ENCODE assay signal across 8 cellular contexts in the genomic region with DNA sequence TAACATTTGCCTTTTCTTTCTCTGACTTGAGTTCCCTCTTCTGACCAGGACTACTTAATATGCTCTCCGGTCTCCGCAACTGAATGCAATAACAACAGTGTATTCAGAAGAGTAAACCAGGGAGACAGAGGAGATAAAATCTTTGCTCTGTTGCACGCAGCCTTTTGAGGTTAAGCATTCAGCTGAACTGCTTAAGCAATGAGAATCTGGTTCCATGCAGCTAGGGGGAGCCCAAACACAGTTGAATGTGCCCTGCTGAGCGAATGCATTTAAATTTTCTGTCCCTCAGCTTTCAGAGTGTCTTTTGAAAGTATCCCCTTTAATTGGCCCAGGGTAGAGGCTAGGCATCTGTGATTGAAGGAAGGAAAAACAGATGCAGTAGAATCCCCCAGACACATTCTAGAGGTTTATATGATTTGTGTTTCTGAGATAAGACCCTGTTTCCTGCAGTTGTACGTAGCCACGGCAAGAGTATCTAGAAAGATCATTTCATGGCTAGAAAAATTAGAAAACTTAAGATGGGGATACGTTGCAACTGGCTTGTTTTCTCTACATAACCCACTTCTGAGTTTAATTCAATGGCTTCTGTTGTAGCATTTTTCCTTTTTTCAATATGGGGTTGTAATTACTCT.
A peak's percentile ranks its signal among the peaks of the same experiment; 100 is the strongest.
DNase-seq lines count a peak whose midpoint lies in the region; ATAC-seq and TF ChIP-seq lines count a peak whose summit lies in the region.

No MANE protein-coding gene starts in this region.

- peak; percentile 65 for ATAC-seq in HG02678 (IDR thresholded peaks at IDR 0.05; ENCODE audit: unreplicated experiment)

- no peak overlapping the region for H2BK15ac ChIP-seq in mesenchymal stem cell (ENCODE audit: low read depth, poor library complexity, severe bottlenecking)

- no peak overlapping the region for H3K9ac ChIP-seq in endodermal cell (ENCODE audit: extremely low read depth, low read length, poor library complexity, severe bottlenecking)
- H3K9ac ChIP-seq in mesenchymal stem cell (ENCODE audit: low read length): peak overlapping the region; percentile 68

- intact Hi-C loops in uterus (cut with DNase I; ENCODE audit: low total_unique reads): no loop called here

- H4K8ac ChIP-seq in mesenchymal stem cell (ENCODE audit: low read length): no peak overlapping the region

- H3K9me3 Mint-ChIP-seq in endodermal cell: no peaks in the 10 kb centered on the region

- no peak overlapping the region for H3K18ac ChIP-seq in mesenchymal stem cell (ENCODE audit: low read depth in 1 of 2, low read length in 2 of 2)

- no peak overlapping the region for H2AFZ ChIP-seq in mesenchymal stem cell (ENCODE audit: low read depth, low read length)

- no peak overlapping the region for H2AK5ac ChIP-seq in mesenchymal stem cell (ENCODE audit: low read length, severe bottlenecking)

- H2BK5ac ChIP-seq in mesenchymal stem cell (ENCODE audit: low read depth, low read length, poor library complexity, severe bottlenecking): no peak overlapping the region

- DNase-seq in AG08395 (ENCODE audit: low spot score) (peak; percentile 55), NAMALWA (ENCODE audit: low spot score) (peak; percentile 65), SK-N-DZ (ENCODE audit: low spot score) (peak; percentile 86), endodermal cell (peak; percentile 88), mesenchymal stem cell (peak; percentile 89), uterus (peak; percentile 48 to 53)

- H3K9me3 ChIP-seq in endodermal cell (ENCODE audit: control insufficient read depth, low read length) (no peaks in the 10 kb centered on the region), mesenchymal stem cell (ENCODE audit: control insufficient read depth, low read length) (no peaks in the 10 kb centered on the region), uterus (no peaks in the 10 kb centered on the region)

- TF ChIP-seq POLR2A in uterus (IDR thresholded peaks at IDR 0.05): no peak

- no peak overlapping the region for H3K14ac ChIP-seq in mesenchymal stem cell (ENCODE audit: low read length in 2 of 2)

- H3K4me1 ChIP-seq in endodermal cell (ENCODE audit: control insufficient read depth, insufficient read depth, low read length) (no peaks in the 10 kb centered on the region), mesenchymal stem cell (ENCODE audit: control insufficient read depth, insufficient read depth, low read depth, low read length) (peaks cover 3% of the 10 kb centered on the region), uterus (no peaks in the 10 kb centered on the region)

- 50 to 53% methylated on average over 7 of the region's 7 CpGs for WGBS in endodermal cell (ENCODE audit: insufficient coverage in 1 of 2, insufficient read length in 1 of 2), 2 experiments
- WGBS in mesenchymal stem cell: 22% methylated on average over 6 of the region's 7 CpGs

- H4K91ac ChIP-seq in mesenchymal stem cell (ENCODE audit: low read length): no peak overlapping the region

- no peak overlapping the region for H3K4me3 Mint-ChIP-seq in endodermal cell

- H3K36me3 ChIP-seq in endodermal cell (ENCODE audit: control insufficient read depth, insufficient read depth, low read length): no peaks in the 10 kb centered on the region
- H3K36me3 ChIP-seq in mesenchymal stem cell (ENCODE audit: control insufficient read depth in 1 of 2, insufficient read depth in 2 of 2, low read depth in 1 of 2, low read length in 2 of 2): no peaks in the 10 kb centered on the region
- H3K36me3 ChIP-seq in uterus: no peaks in the 10 kb centered on the region

- H2BK12ac ChIP-seq in mesenchymal stem cell (ENCODE audit: low read length in 2 of 2): no peak overlapping the region

- H3K23ac ChIP-seq in mesenchymal stem cell (ENCODE audit: low read length in 2 of 2): no peak overlapping the region

- no peaks in the 10 kb centered on the region for H3K79me1 ChIP-seq in mesenchymal stem cell (replicated peaks; ENCODE audit: low read length, poor library complexity, severe bottlenecking)

- no peak overlapping the region for H3K4me3 ChIP-seq in endodermal cell (ENCODE audit: low read length)
- no peak overlapping the region for H3K4me3 ChIP-seq in mesenchymal stem cell (ENCODE audit: insufficient read depth in 1 of 2, low read depth in 1 of 2, low read length in 2 of 2)
- no peak overlapping the region for H3K4me3 ChIP-seq in uterus

- H3K27ac Mint-ChIP-seq in endodermal cell: no peak overlapping the region

- TF ChIP-seq CTCF in GM12872 (IDR thresholded peaks at IDR 0.05; ENCODE audit: insufficient read depth, low read depth, low read length) (peak; percentile 85), endodermal cell (conservative IDR thresholded peaks at IDR 0.05) (peak; percentile 90), uterus (IDR thresholded peaks at IDR 0.05) (peak; percentile 48 to 66 (median 56))

- H3K36me3 Mint-ChIP-seq in endodermal cell (ENCODE audit: low read depth): no peaks in the 10 kb centered on the region

- H2BK120ac ChIP-seq in mesenchymal stem cell (ENCODE audit: low read depth, low read length): no peak overlapping the region

- no peak overlapping the region for H3K4me2 ChIP-seq in mesenchymal stem cell (ENCODE audit: low read length, poor library complexity, severe bottlenecking)

- no peaks in the 10 kb centered on the region for H3K27me3 Mint-ChIP-seq in endodermal cell (ENCODE audit: insufficient read depth)

- H3K27me3 ChIP-seq in endodermal cell (ENCODE audit: control insufficient read depth, insufficient read depth, low read length, poor library complexity, severe bottlenecking) (no peaks in the 10 kb centered on the region), mesenchymal stem cell (ENCODE audit: control insufficient read depth in 1 of 2, insufficient read depth in 1 of 2, low read length in 2 of 2) (no peaks in the 10 kb centered on the region), uterus (no peaks in the 10 kb centered on the region)

- H3K4ac ChIP-seq in mesenchymal stem cell (ENCODE audit: low read depth in 1 of 2, low read length in 2 of 2): no peak overlapping the region

- H3K27ac ChIP-seq in endodermal cell (ENCODE audit: low read depth, low read length) (no peak overlapping the region), mesenchymal stem cell (ENCODE audit: low read length, poor library complexity, severe bottlenecking) (no peak overlapping the region), uterus (no peak overlapping the region)

- H3K4me1 Mint-ChIP-seq in endodermal cell: peaks cover 10% of the 10 kb centered on the region
